ENCODE assay signal across 17 cellular contexts in genomic region chr9:94082956-94083355, GRCh38. TPM values are rescaled to one million over a fixed set of nuclear protein-coding genes. Genes with fewer than 3 reads are reported as not detected.
DNase-seq lines count a peak whose midpoint lies in the region; ATAC-seq and TF ChIP-seq lines count a peak whose summit lies in the region.
"Had no signal": no experiment of that assay in that cellular context is flagged by ENCODE, and none has a peak within 500 bp of the region (broad histone marks: within the 10 kb centered on the region; RNA-seq: fewer than 3 reads in every experiment).

No MANE protein-coding gene starts in this region.

- intact Hi-C loops in esophagus muscularis mucosa (cut with DNase I) (no loop called here), left lung (cut with DNase I) (no loop called here), colonic mucosa (cut with DNase I) (no loop called here)

- WGBS in esophagus muscularis mucosa: 79% methylated on average over 1 of the region's 1 CpG
- WGBS in smooth muscle cell (ENCODE audit: low lambda C conversion rate): 61% methylated on average over 1 of the region's 1 CpG

- TF ChIP-seq CTCF in esophagus muscularis mucosa (IDR thresholded peaks at IDR 0.05) (no peak), left lung (IDR thresholded peaks at IDR 0.05) (no peak), smooth muscle cell (IDR thresholded peaks at IDR 0.05; ENCODE audit: borderline replicate concordance, insufficient read depth, poor library complexity, severe bottlenecking) (no peak), colonic mucosa (IDR thresholded peaks at IDR 0.05) (no peak)

- ATAC-seq in left lung (peak; percentile 90), GM18520 (IDR thresholded peaks at IDR 0.05; ENCODE audit: unreplicated experiment) (no peak)
- ATAC-seq: activated CD8-positive, alpha-beta T cell treated with anti-CD3 and anti-CD28 coated beads, Interleukin-2, amount 10 ng/mL, durations not matched to agents 7 days and 5 days; psoas muscle had no signal

- H3K27ac ChIP-seq in esophagus muscularis mucosa (replicated peaks in 1 of 4) (no peak overlapping the region), left lung (peak overlapping the region; percentile 16 to 28), smooth muscle cell (ENCODE audit: low read depth) (peak overlapping the region; percentile 36), colonic mucosa (no peak overlapping the region)
- H3K27ac ChIP-seq: epithelial cell of prostate, KMS-11, psoas muscle had no signal

- H3K9ac ChIP-seq in adipocyte (ENCODE audit: low read length) (no peak overlapping the region), smooth muscle cell (ENCODE audit: low read depth) (no peak overlapping the region), colonic mucosa (ENCODE audit: low read depth in 2 of 2, low read length in 2 of 2) (no peak overlapping the region)
- H3K9ac ChIP-seq: KMS-11 had no signal

- TF ChIP-seq EP300 in esophagus muscularis mucosa (IDR thresholded peaks at IDR 0.05): no peak

- H4K20me1 ChIP-seq in smooth muscle cell (ENCODE audit: low read depth): peaks cover 27% of the 10 kb centered on the region

- no peak for TF ChIP-seq POLR2A in esophagus muscularis mucosa (IDR thresholded peaks at IDR 0.05; ENCODE audit: low read depth)

- no peak overlapping the region for H2AFZ ChIP-seq in smooth muscle cell (ENCODE audit: low read depth)

- H3K4me1 ChIP-seq in adipocyte (ENCODE audit: control insufficient read depth, insufficient read depth, low read length) (peaks cover 13% of the 10 kb centered on the region), esophagus muscularis mucosa (peaks cover 12 to 24% (median 17%) of the 10 kb centered on the region in 4 donors), left lung (peaks cover 0 to 13% of the 10 kb centered on the region in 2 donors), smooth muscle cell (ENCODE audit: low read depth) (peaks cover 18% of the 10 kb centered on the region), colonic mucosa (no peaks in the 10 kb centered on the region)
- H3K4me1 ChIP-seq: psoas muscle had no signal

- no peaks in the 10 kb centered on the region for H3K9me3 ChIP-seq in adipocyte (ENCODE audit: control insufficient read depth, low read length)
- no peaks in the 10 kb centered on the region for H3K9me3 ChIP-seq in esophagus muscularis mucosa
- no peaks in the 10 kb centered on the region for H3K9me3 ChIP-seq in left lung
- H3K9me3 ChIP-seq in smooth muscle cell (replicated peaks; ENCODE audit: low read depth): no peaks in the 10 kb centered on the region
- H3K9me3 ChIP-seq in colonic mucosa: no peaks in the 10 kb centered on the region
- H3K9me3 ChIP-seq: adrenal gland, psoas muscle had no signal

- peaks cover 4% of the 10 kb centered on the region for H3K36me3 ChIP-seq in adipocyte (ENCODE audit: control insufficient read depth, insufficient read depth, low read length, severe bottlenecking)
- H3K36me3 ChIP-seq in esophagus muscularis mucosa: peaks cover 0 to 7% (median 0%) of the 10 kb centered on the region in 4 donors
- no peaks in the 10 kb centered on the region for H3K36me3 ChIP-seq in left lung
- H3K36me3 ChIP-seq in smooth muscle cell (ENCODE audit: low read depth): no peaks in the 10 kb centered on the region
- no peaks in the 10 kb centered on the region for H3K36me3 ChIP-seq in colonic mucosa
- H3K36me3 ChIP-seq: adrenal gland had no signal

- peak; percentile 4 for DNase-seq in adipocyte (ENCODE audit: low read depth)
- peak; percentile 57 for DNase-seq in esophagus muscularis mucosa (ENCODE audit: extremely low spot score)
- no peak for DNase-seq in left lung
- DNase-seq in smooth muscle cell (lab: John Stamatoyannopoulos, UW; ENCODE audit: unreplicated experiment): no peak
- no peak for DNase-seq in NCI-H524 (lab: John Stamatoyannopoulos, UW)
- no peak for DNase-seq in colonic mucosa
- DNase-seq: activated B cell treated with CpG ODN at 0.5 μM for 24 hours; activated CD8-positive, alpha-beta T cell treated with anti-CD3 and anti-CD28 coated beads, Interleukin-2, amount 10 ng/mL, durations not matched to agents 7 days and 5 days; adrenal gland; naive B cell; psoas muscle; stimulated activated CD4-positive, alpha-beta T cell treated with anti-CD3 and anti-CD28 coated beads, Interleukin-15, amount 100 ng/mL, for 24 hours; stimulated activated naive CD8-positive, alpha-beta T cell treated with anti-CD3 and anti-CD28 coated beads, Interleukin-15, amount 100 ng/mL, for 72 hours; T-helper 1 cell had no signal

- H3K4me3 ChIP-seq in adipocyte (ENCODE audit: low read length): no peak overlapping the region
- H3K4me3 ChIP-seq in esophagus muscularis mucosa: no peak overlapping the region
- H3K4me3 ChIP-seq in left lung: no peak overlapping the region
- no peak overlapping the region for H3K4me3 ChIP-seq in smooth muscle cell
- no peak overlapping the region for H3K4me3 ChIP-seq in colonic mucosa
- H3K4me3 ChIP-seq: adrenal gland, psoas muscle had no signal

- H3K79me2 ChIP-seq in smooth muscle cell (ENCODE audit: low read depth): no peaks in the 10 kb centered on the region

- H3K27me3 ChIP-seq in adipocyte (replicated peaks; ENCODE audit: control insufficient read depth, insufficient read depth, low read length): no peaks in the 10 kb centered on the region
- no peaks in the 10 kb centered on the region for H3K27me3 ChIP-seq in esophagus muscularis mucosa
- no peaks in the 10 kb centered on the region for H3K27me3 ChIP-seq in left lung
- no peaks in the 10 kb centered on the region for H3K27me3 ChIP-seq in smooth muscle cell (ENCODE audit: low read depth)
- H3K27me3 ChIP-seq in colonic mucosa: no peaks in the 10 kb centered on the region
- H3K27me3 ChIP-seq: adrenal gland had no signal

- H3K4me2 ChIP-seq in smooth muscle cell: peak overlapping the region; percentile 42
- H3K4me2 ChIP-seq: KMS-11 had no signal

- peaks cover 9% of the 10 kb centered on the region for H3F3A ChIP-seq in smooth muscle cell (ENCODE audit: low read depth)

RNA-seq across cellular contexts. Expression of gene PTPDC1, which starts 1.3 kb away (rescaled TPM):
- 10 to 100 TPM; 15.4 to 21.6 (median 17.8) TPM for total RNA-seq in esophagus muscularis mucosa
- total RNA-seq in left lung: 10 to 100 TPM in 1 of 2 donors, 1 to 10 TPM in 1; 9.2 to 10.3 TPM
- total RNA-seq in smooth muscle cell: 19.6 and 20.9 TPM in 2 replicates
- 7.4 and 11.0 TPM in 2 replicates for polyA plus RNA-seq in smooth muscle cell
- 1 to 10 TPM; 5.4 TPM for total RNA-seq in colonic mucosa

Comparison
In these comparisons a context has a peak if more than half of its experiments do, and no peak if none do; other contexts are left out.
1. DNase-seq: peak in adipocyte (single experiment) and esophagus muscularis mucosa (single experiment); none in left lung (0 of 2), smooth muscle cell (single experiment), NCI-H524 (0 of 2) and colonic mucosa (single experiment).
2. H3K27ac ChIP-seq: peak in left lung (2 of 2) and smooth muscle cell (single experiment); none in esophagus muscularis mucosa (0 of 4) and colonic mucosa (single experiment).